9 cellular contexts compared by ENCODE assay signal in genomic region chr19:51799311-51799997, GRCh38. TPM values are rescaled to one million over a fixed set of nuclear protein-coding genes. Genes with fewer than 3 reads are reported as not detected.
A peak's percentile ranks its signal among the peaks of the same experiment; 100 is the strongest.
DNase-seq lines count a peak whose midpoint lies in the region; ATAC-seq, FAIRE-seq and TF ChIP-seq lines count a peak whose summit lies in the region.
"Had no signal": no experiment of that assay in that cellular context is flagged by ENCODE, and none has a peak within 500 bp of the region (broad histone marks: within the 10 kb centered on the region; RNA-seq: fewer than 3 reads in every experiment).

No MANE protein-coding gene starts in this region.

- H3K4me2 ChIP-seq in HepG2 (ENCODE audit: low read depth, low read length), result no peak overlapping the region
- H3K4me2 ChIP-seq: A549 had no signal

- H2AFZ ChIP-seq in HepG2 (ENCODE audit: low read length), result no peak overlapping the region

- TF ChIP-seq RAD21 in HepG2 (CRISPR knock-in tag; IDR thresholded peaks at IDR 0.05), result no peak

- no peaks in the 10 kb centered on the region for H4K20me1 ChIP-seq in HepG2 (ENCODE audit: insufficient read depth, low read length)

- no peak for TF ChIP-seq CTCF in breast epithelium (IDR thresholded peaks at IDR 0.05)
- no peak for TF ChIP-seq CTCF in HepG2 (CRISPR knock-in tag; IDR thresholded peaks at IDR 0.05)
- no peak for TF ChIP-seq CTCF in upper lobe of right lung (IDR thresholded peaks at IDR 0.05)

- H3K4me1 ChIP-seq in breast epithelium (no peaks in the 10 kb centered on the region), HepG2 (ENCODE audit: insufficient read depth, low read length) (peaks cover 19% of the 10 kb centered on the region), upper lobe of right lung (peaks cover 20% of the 10 kb centered on the region)
- H3K4me1 ChIP-seq: A549 had no signal

- POLR2A ChIA-PET in HepG2 (lab: Yijun Ruan, JAX), result no interaction called here

- H3K36me3 ChIP-seq in breast epithelium, result no peaks in the 10 kb centered on the region
- H3K36me3 ChIP-seq in HepG2 (replicated peaks in 1 of 2; ENCODE audit: control insufficient read depth in 1 of 2, insufficient read depth in 2 of 2, low read length in 2 of 2), result no peaks in the 10 kb centered on the region
- H3K36me3 ChIP-seq in upper lobe of right lung, result no peaks in the 10 kb centered on the region

- DNase-seq in NOMO-1 (lab: John Stamatoyannopoulos, UW; ENCODE audit: unreplicated experiment in 2 of 2), result peak; percentile 41 to 47
- DNase-seq in NOMO-1 treated with dmso at 0.1 percent for 144 hours (lab: John Stamatoyannopoulos, UW; ENCODE audit: unreplicated experiment), result no peak
- DNase-seq in breast epithelium (ENCODE audit: low spot score in 2 of 2), result peak; percentile 75 to 80
- DNase-seq in HepG2 (ENCODE audit: low spot score), result peak; percentile 35
- DNase-seq in upper lobe of right lung, result peak; percentile 76
- DNase-seq in NCI-H1105 treated with DMSO at 0.1 percent for 48 hours (lab: John Stamatoyannopoulos, UW), result no peak

- CTCF ChIA-PET in HepG2 (lab: Yijun Ruan, JAX; ENCODE audit: low intra/inter-chr PET ratio, low total read pairs), result no interaction called here

- H3K27ac ChIP-seq in breast epithelium, result peak overlapping the region; percentile 75 to 82
- H3K27ac ChIP-seq in HepG2 (ENCODE audit: extremely low read length, insufficient read depth, low read length), result no peak overlapping the region
- H3K27ac ChIP-seq in upper lobe of right lung, result peak overlapping the region; percentile 86
- H3K27ac ChIP-seq: A549 had no signal

- in situ Hi-C loops in HepG2 (cut with HindIII; ENCODE audit: extremely low pct_ligation_motif_present, low pct_unique_long_range_greater_than_20kb), result no loop called here

- H3K27me3 ChIP-seq in breast epithelium, result no peaks in the 10 kb centered on the region
- no peaks in the 10 kb centered on the region for H3K27me3 ChIP-seq in HepG2 (ENCODE audit: control insufficient read depth in 1 of 2, insufficient read depth in 2 of 2, low read length in 2 of 2)
- H3K27me3 ChIP-seq in upper lobe of right lung, result no peaks in the 10 kb centered on the region

- 60% methylated on average over 5 of the region's 13 CpGs for WGBS in HepG2 (ENCODE audit: low lambda C conversion rate)

- TF ChIP-seq POLR2A in breast epithelium (IDR thresholded peaks at IDR 0.05), result no peak
- TF ChIP-seq POLR2A in HepG2 (IDR thresholded peaks at IDR 0.05; ENCODE audit: insufficient read depth in 1 of 2, low read depth in 2 of 2, low read length in 2 of 2), result no peak

- H3K9me3 ChIP-seq in breast epithelium (no peaks in the 10 kb centered on the region), HepG2 (ENCODE audit: low read length) (peaks cover 30% of the 10 kb centered on the region), upper lobe of right lung (no peaks in the 10 kb centered on the region)

- BruUV-seq in HepG2 (replicated peaks; lab: Mats Ljungman, UMichigan), result no TSS peak

- peak overlapping the region in 1 of 3 donors; percentile 39 for H3K4me3 ChIP-seq in breast epithelium
- H3K4me3 ChIP-seq in HepG2 (replicated peaks in 1 of 3; ENCODE audit: insufficient read depth in 1 of 3, low read depth in 2 of 3, low read length in 3 of 3), result peak overlapping the region in 1 of 3 experiments; percentile 5; a peak in 1 of 6 replicates
- no peak overlapping the region for H3K4me3 ChIP-seq in upper lobe of right lung
- H3K4me3 ChIP-seq: A549 had no signal

- peak; percentile 54; the same call in 2 of the 3 replicates for ATAC-seq in HepG2
- ATAC-seq in upper lobe of right lung, result peak; percentile 87
- ATAC-seq in HG03432 (IDR thresholded peaks at IDR 0.05; ENCODE audit: unreplicated experiment), result no peak
- ATAC-seq in HG03159 (IDR thresholded peaks at IDR 0.05; ENCODE audit: unreplicated experiment), result no peak
- ATAC-seq: A549 had no signal

- H3K79me2 ChIP-seq in HepG2 (ENCODE audit: insufficient read depth, low read length), result no peaks in the 10 kb centered on the region

- FAIRE-seq in HepG2 (lab: Jason Lieb, UNC), result no peak
- FAIRE-seq: A549 had no signal

- H3K9ac ChIP-seq in HepG2 (ENCODE audit: insufficient read depth, low read depth, low read length), result no peak overlapping the region

- TF ChIP-seq EP300 in HepG2 (IDR thresholded peaks at IDR 0.05; ENCODE audit: low read depth in 2 of 2, low read length in 2 of 2) (no peak), HepG2 (CRISPR knock-in tag; IDR thresholded peaks at IDR 0.05; ENCODE audit: borderline replicate concordance) (no peak)

- intact Hi-C loops in breast epithelium (cut with DNase I; ENCODE audit: low total_unique reads), result no loop called here
- intact Hi-C loops in HepG2 (cut with micrococcal nuclease; ENCODE audit: unreplicated experiment), result no loop called here
- intact Hi-C loops in upper lobe of right lung (cut with DNase I), result no loop called here

RNA-seq across cellular contexts. Expression of gene FPR3, which starts 4.5 kb away (rescaled TPM):
- total RNA-seq in breast epithelium (10 to 100 TPM in 2 of 3 donors, 1 to 10 TPM in 1; 3.9 to 20.0 (median 12.0) TPM), HepG2 (2016; rRNA removed; fragmentation: Illumina TruSeq; extraction: Trizol) (not detected in 2 replicates), upper lobe of right lung (41.0 TPM)
- not detected in 2 replicates for total RNA-seq in HepG2 (2016; cell fraction: cytosol; rRNA removed; fragmentation: Illumina TruSeq; extraction: Trizol; ENCODE audit: low read depth)
- not detected in 2 replicates for total RNA-seq in HepG2 (2016; cell fraction: insoluble cytoplasmic fraction; rRNA removed; fragmentation: Illumina TruSeq; extraction: Trizol)
- not detected in 2 replicates for total RNA-seq in HepG2 (2016; cell fraction: membrane; rRNA removed; fragmentation: Illumina TruSeq; extraction: Trizol)
- total RNA-seq in HepG2 (2016; cell fraction: nucleus; rRNA removed; fragmentation: Illumina TruSeq; extraction: Trizol), result not detected in 2 replicates
- polyA plus RNA-seq in HepG2 (2011; rRNA removed), result 0.12 TPM in 1 of 2 replicates, not detected in the other
- polyA plus RNA-seq in HepG2 (2011; cell fraction: cytosol; rRNA removed), result 0.03 and 0.05 TPM in 2 replicates
- not detected in 2 replicates for polyA plus RNA-seq in HepG2 (2011; cell fraction: nucleus; rRNA removed)
- polyA plus RNA-seq in HepG2 (2012), result 0.07 and 0.08 TPM in 2 replicates
- polyA plus RNA-seq in HepG2 (2016; cell fraction: cytosol; fragmentation: Illumina TruSeq; extraction: Trizol; ENCODE audit: low read depth), result not detected in 2 replicates
- not detected in 2 replicates for polyA plus RNA-seq in HepG2 (2016; cell fraction: insoluble cytoplasmic fraction; fragmentation: Illumina TruSeq; extraction: Trizol; ENCODE audit: low read depth)
- not detected in 2 replicates for polyA plus RNA-seq in HepG2 (2016; cell fraction: membrane; fragmentation: Illumina TruSeq; extraction: Trizol; ENCODE audit: low read depth)
- not detected in 2 replicates for polyA plus RNA-seq in HepG2 (2016; cell fraction: nucleus; fragmentation: Illumina TruSeq; extraction: Trizol; ENCODE audit: insufficient read depth, low read depth)
- polyA minus RNA-seq in HepG2 (2011; rRNA and poly(A)+ RNA removed; ENCODE audit: low replicate concordance), result not detected in 2 replicates
- not detected in 2 replicates for polyA minus RNA-seq in HepG2 (2011; cell fraction: cytosol; rRNA and poly(A)+ RNA removed)
- not detected in 2 replicates for polyA minus RNA-seq in HepG2 (2011; cell fraction: nucleus; rRNA and poly(A)+ RNA removed)
- polyA plus RNA-seq: A549 had no signal

RNA-seq across cellular contexts. Expression of gene FPR2, which starts 38.5 kb away (rescaled TPM):
- total RNA-seq in breast epithelium (under 1 TPM; 0.15 to 0.98 (median 0.32) TPM), HepG2 (2016; rRNA removed; fragmentation: Illumina TruSeq; extraction: Trizol) (not detected in 2 replicates), upper lobe of right lung (12.5 TPM)
- not detected in 2 replicates for total RNA-seq in HepG2 (2016; cell fraction: cytosol; rRNA removed; fragmentation: Illumina TruSeq; extraction: Trizol; ENCODE audit: low read depth)
- total RNA-seq in HepG2 (2016; cell fraction: insoluble cytoplasmic fraction; rRNA removed; fragmentation: Illumina TruSeq; extraction: Trizol), result not detected in 2 replicates
- total RNA-seq in HepG2 (2016; cell fraction: membrane; rRNA removed; fragmentation: Illumina TruSeq; extraction: Trizol), result not detected in 2 replicates
- total RNA-seq in HepG2 (2016; cell fraction: nucleus; rRNA removed; fragmentation: Illumina TruSeq; extraction: Trizol), result not detected in 2 replicates
- not detected in 2 replicates for polyA plus RNA-seq in HepG2 (2011; rRNA removed)
- polyA plus RNA-seq in HepG2 (2011; cell fraction: cytosol; rRNA removed), result not detected in 2 replicates
- not detected in 2 replicates for polyA plus RNA-seq in HepG2 (2011; cell fraction: nucleus; rRNA removed)
- not detected in 2 replicates for polyA plus RNA-seq in HepG2 (2012)
- not detected in 2 replicates for polyA plus RNA-seq in HepG2 (2016; cell fraction: cytosol; fragmentation: Illumina TruSeq; extraction: Trizol; ENCODE audit: low read depth)
- not detected in 2 replicates for polyA plus RNA-seq in HepG2 (2016; cell fraction: insoluble cytoplasmic fraction; fragmentation: Illumina TruSeq; extraction: Trizol; ENCODE audit: low read depth)
- not detected in 2 replicates for polyA plus RNA-seq in HepG2 (2016; cell fraction: membrane; fragmentation: Illumina TruSeq; extraction: Trizol; ENCODE audit: low read depth)
- polyA plus RNA-seq in HepG2 (2016; cell fraction: nucleus; fragmentation: Illumina TruSeq; extraction: Trizol; ENCODE audit: insufficient read depth, low read depth), result not detected in 2 replicates
- polyA minus RNA-seq in HepG2 (2011; rRNA and poly(A)+ RNA removed; ENCODE audit: low replicate concordance), result not detected in 2 replicates
- not detected in 2 replicates for polyA minus RNA-seq in HepG2 (2011; cell fraction: cytosol; rRNA and poly(A)+ RNA removed)
- polyA minus RNA-seq in HepG2 (2011; cell fraction: nucleus; rRNA and poly(A)+ RNA removed), result not detected in 2 replicates
- polyA plus RNA-seq: A549 had no signal

RNA-seq across cellular contexts. Expression of gene FPR1, which starts 47.8 kb away (rescaled TPM):
- total RNA-seq in breast epithelium, result 10 to 100 TPM in 2 of 3 donors, 1 to 10 TPM in 1; 6.0 to 14.9 (median 13.1) TPM
- total RNA-seq in HepG2 (2016; rRNA removed; fragmentation: Illumina TruSeq; extraction: Trizol), result not detected in 2 replicates
- not detected in 2 replicates for total RNA-seq in HepG2 (2016; cell fraction: cytosol; rRNA removed; fragmentation: Illumina TruSeq; extraction: Trizol; ENCODE audit: low read depth)
- total RNA-seq in HepG2 (2016; cell fraction: insoluble cytoplasmic fraction; rRNA removed; fragmentation: Illumina TruSeq; extraction: Trizol), result not detected in 2 replicates
- not detected in 2 replicates for total RNA-seq in HepG2 (2016; cell fraction: membrane; rRNA removed; fragmentation: Illumina TruSeq; extraction: Trizol)
- total RNA-seq in HepG2 (2016; cell fraction: nucleus; rRNA removed; fragmentation: Illumina TruSeq; extraction: Trizol), result not detected in 2 replicates
- 0.07 TPM in 1 of 2 replicates, not detected in the other for polyA plus RNA-seq in HepG2 (2011; rRNA removed)
- polyA plus RNA-seq in HepG2 (2011; cell fraction: cytosol; rRNA removed), result 0.03 TPM in 1 of 2 replicates, not detected in the other
- polyA plus RNA-seq in HepG2 (2011; cell fraction: nucleus; rRNA removed), result not detected in 2 replicates
- 0.27 TPM in 1 of 2 replicates, not detected in the other for polyA plus RNA-seq in HepG2 (2012)
- polyA plus RNA-seq in HepG2 (2016; cell fraction: cytosol; fragmentation: Illumina TruSeq; extraction: Trizol; ENCODE audit: low read depth), result not detected in 2 replicates
- polyA plus RNA-seq in HepG2 (2016; cell fraction: insoluble cytoplasmic fraction; fragmentation: Illumina TruSeq; extraction: Trizol; ENCODE audit: low read depth), result not detected in 2 replicates
- polyA plus RNA-seq in HepG2 (2016; cell fraction: membrane; fragmentation: Illumina TruSeq; extraction: Trizol; ENCODE audit: low read depth), result not detected in 2 replicates
- not detected in 2 replicates for polyA plus RNA-seq in HepG2 (2016; cell fraction: nucleus; fragmentation: Illumina TruSeq; extraction: Trizol; ENCODE audit: insufficient read depth, low read depth)
- not detected in 2 replicates for polyA minus RNA-seq in HepG2 (2011; rRNA and poly(A)+ RNA removed; ENCODE audit: low replicate concordance)
- polyA minus RNA-seq in HepG2 (2011; cell fraction: cytosol; rRNA and poly(A)+ RNA removed), result not detected in 2 replicates
- polyA minus RNA-seq in HepG2 (2011; cell fraction: nucleus; rRNA and poly(A)+ RNA removed), result not detected in 2 replicates
- total RNA-seq in upper lobe of right lung, result 53.3 TPM
- polyA plus RNA-seq: A549 had no signal

Comparison
In these comparisons a context has a peak if more than half of its experiments do, and no peak if none do; other contexts are left out.
1. DNase-seq: peak in NOMO-1 (2 of 2), breast epithelium (2 of 2), HepG2 (single experiment) and upper lobe of right lung (single experiment); none in NOMO-1 treated with dmso at 0.1 percent for 144 hours (single experiment) and NCI-H1105 treated with DMSO at 0.1 percent for 48 hours (single experiment).
2. ATAC-seq: peak in HepG2 (single experiment) and upper lobe of right lung (single experiment); none in HG03432 (single experiment) and HG03159 (single experiment).
3. RNA of gene FPR3, which starts 4.5 kb away (total RNA-seq): 41.0 TPM in upper lobe of right lung (single experiment) and 3.9 to 20.0 TPM in breast epithelium; not detected in HepG2; every median in the first group is over 4 times any median in the second.
4. RNA of gene FPR1, which starts 47.8 kb away (total RNA-seq): 53.3 TPM in upper lobe of right lung (single experiment) and 6.0 to 14.9 TPM in breast epithelium; not detected in HepG2; every median in the first group is over 4 times any median in the second.